8 cellular contexts compared by ENCODE assay signal in the genomic region with DNA sequence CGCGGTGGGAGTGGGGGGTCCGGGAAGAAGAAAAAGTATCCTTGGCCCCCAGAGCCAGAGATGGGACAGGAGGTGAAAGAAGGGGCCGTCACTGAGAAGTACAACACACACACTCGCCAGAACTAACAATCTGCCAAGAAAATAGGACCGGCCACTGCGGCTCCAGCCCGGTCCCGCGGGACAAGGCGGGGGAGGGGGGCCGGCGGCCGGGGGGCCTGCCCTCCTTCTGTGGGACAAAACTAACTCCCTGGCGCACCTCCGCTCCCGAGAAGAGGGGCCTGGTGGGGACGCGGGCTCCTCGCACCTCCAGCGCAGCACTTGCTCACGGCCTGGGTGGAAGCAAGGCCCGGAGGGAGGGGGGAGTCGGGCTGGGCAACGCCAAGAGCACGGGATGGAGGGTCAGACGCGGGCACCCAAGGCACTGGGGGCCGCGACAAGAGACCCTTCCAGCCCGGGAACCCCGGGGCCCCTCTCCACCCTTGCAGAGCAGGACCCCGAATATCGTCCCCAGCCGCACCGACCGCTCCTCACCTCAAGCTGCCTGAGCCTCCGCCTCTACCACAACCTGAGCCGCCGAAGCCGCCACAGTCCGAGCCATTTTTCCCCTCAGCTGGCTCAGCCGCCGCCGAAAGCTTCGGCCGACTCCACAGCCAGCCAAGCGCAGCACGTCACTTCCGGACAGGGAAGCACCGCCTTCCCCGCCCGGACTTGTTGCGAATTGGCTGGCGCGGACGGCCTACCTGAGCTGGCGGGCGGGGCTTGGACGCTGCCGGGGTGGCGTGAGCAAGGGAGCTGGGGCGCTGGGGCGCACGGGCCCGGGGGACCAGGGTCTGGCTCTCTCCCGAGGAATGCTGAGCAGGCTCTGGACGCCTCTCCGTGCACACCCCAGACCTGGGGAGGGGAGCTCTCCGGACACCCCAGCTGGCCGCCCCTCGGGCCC. TPM values are rescaled to one million over a fixed set of nuclear protein-coding genes. Genes with fewer than 3 reads are reported as not detected.
A peak's percentile ranks its signal among the peaks of the same experiment; 100 is the strongest.
DNase-seq lines count a peak whose midpoint lies in the region; ATAC-seq and TF ChIP-seq lines count a peak whose summit lies in the region.

A gene with protein sequence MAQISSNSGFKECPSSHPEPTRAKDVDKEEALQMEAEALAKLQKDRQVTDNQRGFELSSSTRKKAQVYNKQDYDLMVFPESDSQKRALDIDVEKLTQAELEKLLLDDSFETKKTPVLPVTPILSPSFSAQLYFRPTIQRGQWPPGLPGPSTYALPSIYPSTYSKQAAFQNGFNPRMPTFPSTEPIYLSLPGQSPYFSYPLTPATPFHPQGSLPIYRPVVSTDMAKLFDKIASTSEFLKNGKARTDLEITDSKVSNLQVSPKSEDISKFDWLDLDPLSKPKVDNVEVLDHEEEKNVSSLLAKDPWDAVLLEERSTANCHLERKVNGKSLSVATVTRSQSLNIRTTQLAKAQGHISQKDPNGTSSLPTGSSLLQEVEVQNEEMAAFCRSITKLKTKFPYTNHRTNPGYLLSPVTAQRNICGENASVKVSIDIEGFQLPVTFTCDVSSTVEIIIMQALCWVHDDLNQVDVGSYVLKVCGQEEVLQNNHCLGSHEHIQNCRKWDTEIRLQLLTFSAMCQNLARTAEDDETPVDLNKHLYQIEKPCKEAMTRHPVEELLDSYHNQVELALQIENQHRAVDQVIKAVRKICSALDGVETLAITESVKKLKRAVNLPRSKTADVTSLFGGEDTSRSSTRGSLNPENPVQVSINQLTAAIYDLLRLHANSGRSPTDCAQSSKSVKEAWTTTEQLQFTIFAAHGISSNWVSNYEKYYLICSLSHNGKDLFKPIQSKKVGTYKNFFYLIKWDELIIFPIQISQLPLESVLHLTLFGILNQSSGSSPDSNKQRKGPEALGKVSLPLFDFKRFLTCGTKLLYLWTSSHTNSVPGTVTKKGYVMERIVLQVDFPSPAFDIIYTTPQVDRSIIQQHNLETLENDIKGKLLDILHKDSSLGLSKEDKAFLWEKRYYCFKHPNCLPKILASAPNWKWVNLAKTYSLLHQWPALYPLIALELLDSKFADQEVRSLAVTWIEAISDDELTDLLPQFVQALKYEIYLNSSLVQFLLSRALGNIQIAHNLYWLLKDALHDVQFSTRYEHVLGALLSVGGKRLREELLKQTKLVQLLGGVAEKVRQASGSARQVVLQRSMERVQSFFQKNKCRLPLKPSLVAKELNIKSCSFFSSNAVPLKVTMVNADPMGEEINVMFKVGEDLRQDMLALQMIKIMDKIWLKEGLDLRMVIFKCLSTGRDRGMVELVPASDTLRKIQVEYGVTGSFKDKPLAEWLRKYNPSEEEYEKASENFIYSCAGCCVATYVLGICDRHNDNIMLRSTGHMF (N-terminal part only) (minus strand): TSS at position 670 of the 940 bp plus-strand sequence. CDS start 38,245 bp downstream, outside the sequence.

- peak within 1 kb of the TSS; percentile 98 for H3K9ac ChIP-seq in iPS-18a (ENCODE audit: low read length)
- peak within 1 kb of the TSS; percentile 93 to 98 (median 97) for H3K9ac ChIP-seq in skeletal muscle tissue (ENCODE audit: low read depth in 1 of 3, low read length in 3 of 3)

- H3K4me3 ChIP-seq in AG04450 (ENCODE audit: low read depth, low read length) (peak within 1 kb of the TSS; percentile 93), iPS-18a (ENCODE audit: low read length) (peak within 1 kb of the TSS; percentile 98), skeletal muscle tissue (ENCODE audit: low read length in 3 of 3) (peak within 1 kb of the TSS; percentile 85 to 90 (median 85))

- TF ChIP-seq CTCF in AG04450 (IDR thresholded peaks at IDR 0.05; ENCODE audit: low read depth, low read length) (no peak), VCaP (conservative IDR thresholded peaks at IDR 0.05) (no peak)

- H3K4me1 ChIP-seq in iPS-18a (ENCODE audit: control insufficient read depth, low read depth, low read length) (peaks cover 9% of the 10 kb centered on the region), skeletal muscle tissue (ENCODE audit: control insufficient read depth in 3 of 3, insufficient read depth in 3 of 3, low read length in 3 of 3) (peaks cover 8 to 21% (median 17%) of the 10 kb centered on the region in 3 donors)

- H3K36me3 ChIP-seq in iPS-18a (ENCODE audit: control insufficient read depth, low read depth, low read length) = no peaks in the 10 kb centered on the region
- H3K36me3 ChIP-seq in skeletal muscle tissue (ENCODE audit: control insufficient read depth in 3 of 3, insufficient read depth in 3 of 3, low read length in 3 of 3) = peaks cover 0 to 1% (median 0%) of the 10 kb centered on the region in 3 donors

- no peaks in the 10 kb centered on the region; the same call in 1 of the 2 replicates for H3K9me3 ChIP-seq in AG04450 (ENCODE audit: control insufficient read depth, insufficient read depth, low read length)
- H3K9me3 ChIP-seq in iPS-18a (ENCODE audit: control insufficient read depth, low read depth, low read length) = no peaks in the 10 kb centered on the region
- no peaks in the 10 kb centered on the region for H3K9me3 ChIP-seq in skeletal muscle tissue (ENCODE audit: control insufficient read depth in 3 of 3, low read length in 3 of 3)

- H3K27me3 ChIP-seq in AG04450 (ENCODE audit: control insufficient read depth, insufficient read depth, low read length) (no peaks in the 10 kb centered on the region), iPS-18a (ENCODE audit: control insufficient read depth, insufficient read depth, low read length) (no peaks in the 10 kb centered on the region), skeletal muscle tissue (ENCODE audit: control insufficient read depth in 3 of 3, insufficient read depth in 3 of 3, low read length in 3 of 3) (no peaks in the 10 kb centered on the region)

- CTCF ChIA-PET in AG04450 (lab: Charles Lee) = interaction anchor here (0.9 to 1.4 kb wide), 3 partner anchors 22 to 146 kb away, joined by 3 to 6 read pairs (median 4); no protein-coding TSS in a partner anchor

- H3K27ac ChIP-seq in AG04450 (ENCODE audit: low read depth, low read length) (peak within 1 kb of the TSS; percentile 93), VCaP (peak within 1 kb of the TSS; percentile 99), iPS-18a (ENCODE audit: low read length) (peak within 1 kb of the TSS; percentile 96), skeletal muscle tissue (ENCODE audit: low read depth, low read length) (peak within 1 kb of the TSS; percentile 98)

- DNase-seq in AG04450 (ENCODE audit: low read depth, low spot score) = peak; percentile 61
- DNase-seq in NCI-H2196 treated with DMSO at 0.1 percent for 48 hours (lab: John Stamatoyannopoulos, UW; ENCODE audit: unreplicated experiment) = peak; percentile 91
- DNase-seq in T47D (ENCODE audit: low read depth in 1 of 2, low spot score in 1 of 2) = peak; percentile 79 to 91

- ATAC-seq in GM18907 (IDR thresholded peaks at IDR 0.05; ENCODE audit: unreplicated experiment) (peak; percentile 99), HG03139 (IDR thresholded peaks at IDR 0.05; ENCODE audit: unreplicated experiment) (peak; percentile 97)

- POLR2A ChIA-PET in AG04450 (lab: Yijun Ruan, JAX) = interaction anchor here (0.7 to 1.3 kb wide), 6 partner anchors 15 to 130 kb away, joined by 3 to 11 read pairs (median 3); partner anchors contain the start of gene RPS13

- in situ Hi-C loops in T47D (cut with HindIII; ENCODE audit: low pct_unique_long_range_greater_than_20kb, low sequenced_read_pairs) = no loop called here

RNA-seq across cellular contexts. Expression of the gene that starts here (rescaled TPM):
- polyA plus RNA-seq in AG04450 (2011; rRNA removed) = 25.1 and 42.3 TPM in 2 replicates
- polyA minus RNA-seq in AG04450 (2011; rRNA and poly(A)+ RNA removed) = 18.1 and 42.1 TPM in 2 replicates
- 19.3 TPM for total RNA-seq in skeletal muscle tissue

Comparison
In these comparisons a context has a peak if more than half of its experiments do, and no peak if none do; other contexts are left out.
1. Peak in every context shown above with its lines: DNase-seq, ATAC-seq, H3K4me3 ChIP-seq and H3K27ac ChIP-seq.